8 cellular contexts compared by ENCODE assay signal in the genomic region with DNA sequence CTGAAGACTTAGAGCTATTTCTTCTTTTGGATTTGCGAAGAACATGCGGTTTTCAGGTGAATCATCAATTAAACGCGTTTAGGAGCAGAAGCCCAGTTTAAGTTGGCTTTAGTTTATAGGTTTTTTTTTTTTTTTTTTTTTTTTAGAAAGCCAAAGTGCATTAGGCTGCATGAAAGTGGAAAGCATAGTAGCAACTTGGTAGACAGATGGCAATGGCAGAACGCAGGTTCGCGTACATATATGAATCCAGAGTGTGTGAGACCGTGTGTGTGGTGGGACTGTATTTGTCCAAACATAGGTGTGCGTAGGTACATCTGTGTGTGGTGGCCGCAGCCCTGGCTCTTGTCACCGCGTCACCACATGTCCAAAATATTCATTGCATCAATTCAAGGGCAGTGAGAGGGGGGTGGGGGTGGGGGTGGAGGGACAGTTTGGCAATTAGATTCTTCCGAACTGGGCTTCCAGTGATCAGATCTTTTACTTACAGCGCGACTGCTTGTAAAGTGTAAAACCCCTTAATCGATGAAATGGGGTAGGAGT. TPM values are rescaled to one million over a fixed set of nuclear protein-coding genes. Genes with fewer than 3 reads are reported as not detected.
DNase-seq lines count a peak whose midpoint lies in the region; ATAC-seq and TF ChIP-seq lines count a peak whose summit lies in the region.

No MANE protein-coding gene starts in this region.

- no peaks in the 10 kb centered on the region for H3K9me3 ChIP-seq in Karpas-422 (ENCODE audit: low read length)

- peak overlapping the region; percentile 100 for H3K27ac ChIP-seq in Karpas-422 (ENCODE audit: low read length)
- H3K27ac ChIP-seq in dorsolateral prefrontal cortex: peak overlapping the region; percentile 68 to 98 (median 93)
- peak overlapping the region; percentile 90 for H3K27ac ChIP-seq in substantia nigra (ENCODE audit: low read depth, low read length, poor library complexity, severe bottlenecking)

- ATAC-seq in GM21723 (IDR thresholded peaks at IDR 0.05; ENCODE audit: unreplicated experiment): no peak
- no peak for ATAC-seq in GM19328 (IDR thresholded peaks at IDR 0.05; ENCODE audit: unreplicated experiment)

- intact Hi-C loops in dorsolateral prefrontal cortex (cut with DNase I): loop anchor here (2.0 to 10.0 kb wide), 4 partner anchors 52 to 524 kb away; a partner anchor contains a TSS

- H2AFZ ChIP-seq in Karpas-422 (ENCODE audit: low read length): peak overlapping the region; percentile 19; the same call in 1 of the 2 replicates

- H3K9ac ChIP-seq in Karpas-422 (ENCODE audit: low read length): peak overlapping the region; percentile 87

- H3K4me2 ChIP-seq in Karpas-422 (ENCODE audit: low read depth, low read length, poor library complexity, severe bottlenecking): peak overlapping the region; percentile 90

- peak; percentile 7 for DNase-seq in Daoy (ENCODE audit: low read depth)
- peak; percentile 90 for DNase-seq in Karpas-422
- peak; percentile 42 for DNase-seq in UCSD-AML1 (lab: John Stamatoyannopoulos, UW; ENCODE audit: unreplicated experiment)
- peak in 2 of 10 donors; percentile 23 for DNase-seq in dorsolateral prefrontal cortex
- peak; percentile 48 to 78 for DNase-seq in lung microvascular endothelial cell (ENCODE audit: low read depth in 2 of 2)
- DNase-seq in substantia nigra (lab: John Stamatoyannopoulos, UW): peak in 17 of 49 donors; percentile 2 to 44 (median 15)

- H3K79me2 ChIP-seq in Karpas-422 (ENCODE audit: low read length): peaks cover 39% of the 10 kb centered on the region

- H3K27me3 ChIP-seq in Karpas-422 (ENCODE audit: low read length): no peaks in the 10 kb centered on the region
- no peaks in the 10 kb centered on the region for H3K27me3 ChIP-seq in dorsolateral prefrontal cortex

- H4K20me1 ChIP-seq in Karpas-422 (ENCODE audit: insufficient read depth, low read depth, low read length): peaks cover 9% of the 10 kb centered on the region; the same call in 1 of the 2 replicates

- TF ChIP-seq CTCF in dorsolateral prefrontal cortex (IDR thresholded peaks at IDR 0.05 in 54 of 56, conservative IDR thresholded peaks at IDR 0.05 in 2 of 56; ENCODE audit: low read depth in 1 of 56, partially characterized antibody in 56 of 56): no peak

- H3K9me2 ChIP-seq in Karpas-422 (replicated peaks; ENCODE audit: insufficient read depth, low read length): no peaks in the 10 kb centered on the region

- peaks cover 6% of the 10 kb centered on the region; the same call in 1 of the 2 replicates for H3K36me3 ChIP-seq in Karpas-422 (ENCODE audit: insufficient read depth, low read length)

- peaks cover 20% of the 10 kb centered on the region for H3K4me1 ChIP-seq in Karpas-422 (ENCODE audit: low read length)

- H3K4me3 ChIP-seq in Karpas-422 (ENCODE audit: low read length): peak overlapping the region; percentile 96
- peak overlapping the region; percentile 61 to 95 (median 84) for H3K4me3 ChIP-seq in dorsolateral prefrontal cortex

RNA-seq across cellular contexts. Expression of a gene that starts 0.9 kb away (rescaled TPM):
- total RNA-seq in Daoy (2014; rRNA removed; shearing (Covaris generic)): 5.9 and 6.1 TPM in 2 replicates
- 31.5 and 43.0 TPM in 2 replicates for total RNA-seq in Karpas-422 (2014; rRNA removed; shearing (Covaris generic); ENCODE audit: low replicate concordance)
- total RNA-seq in dorsolateral prefrontal cortex (10 to 100 TPM; 21.3 to 55.2 (median 36.1) TPM), lung microvascular endothelial cell (6.9 and 8.1 TPM in 2 replicates)
